27 cellular contexts compared by ENCODE assay signal in genomic region chr2:147488472-147488871, GRCh38.
A peak's percentile ranks its signal among the peaks of the same experiment; 100 is the strongest.
DNase-seq lines count a peak whose midpoint lies in the region; ATAC-seq, FAIRE-seq and TF ChIP-seq lines count a peak whose summit lies in the region.
"Had no signal": no experiment of that assay in that cellular context is flagged by ENCODE, and none has a peak within 500 bp of the region (broad histone marks: within the 10 kb centered on the region; RNA-seq: fewer than 3 reads in every experiment).

No MANE protein-coding gene starts in this region.

- H4K91ac ChIP-seq in H1 (replicated peaks; ENCODE audit: insufficient read length, low read length) = no peak overlapping the region

- FAIRE-seq in H1 (lab: Jason Lieb, UNC) = no peak

- H3K18ac ChIP-seq in H1 (ENCODE audit: extremely low read depth, low read length) = peak overlapping the region; percentile 27; the same call in 1 of the 2 replicates

- no peak overlapping the region for H2BK20ac ChIP-seq in H1 (ENCODE audit: low read length)

- no peak overlapping the region for H3K4me3 ChIP-seq in H1 (ENCODE audit: extremely low read depth in 1 of 4, insufficient read depth in 2 of 4, low read depth in 3 of 4, low read length in 4 of 4)
- H3K4me3 ChIP-seq in transverse colon = no peak overlapping the region
- H3K4me3 ChIP-seq: SJCRH30 had no signal

- H3K9me3 ChIP-seq in H1 (ENCODE audit: insufficient read depth in 2 of 2, low read depth in 1 of 2, low read length in 1 of 2) = no peaks in the 10 kb centered on the region
- H3K9me3 ChIP-seq in transverse colon = no peaks in the 10 kb centered on the region
- H3K9me3 ChIP-seq: BE2C, SJCRH30 had no signal

- H3K79me2 ChIP-seq in H1 (ENCODE audit: control insufficient read depth in 1 of 2, insufficient read depth in 2 of 2, low read length in 2 of 2) = no peaks in the 10 kb centered on the region

- peak overlapping the region in 2 of 3 experiments; percentile 57 to 80 for H3K27ac Mint-ChIP-seq in nephron
- H3K27ac Mint-ChIP-seq: CD4-positive, CD25-positive, alpha-beta regulatory T cell; IgD-negative memory B cell had no signal

- H3K4me2 ChIP-seq in H1 (ENCODE audit: insufficient read depth in 1 of 2, low read depth in 2 of 2, low read length in 2 of 2) = no peak overlapping the region
- H3K4me2 ChIP-seq: KMS-11 had no signal

- H2BK5ac ChIP-seq in H1 (ENCODE audit: low read depth, low read length) = no peak overlapping the region

- no peak overlapping the region for H3K4ac ChIP-seq in H1 (replicated peaks; ENCODE audit: insufficient read length, low read depth, low read length)

- no peaks in the 10 kb centered on the region for H3K27me3 Mint-ChIP-seq in nephron (ENCODE audit: low read depth)
- H3K27me3 Mint-ChIP-seq: CD4-positive, CD25-positive, alpha-beta regulatory T cell had no signal

- no peak overlapping the region for H3K4me3 Mint-ChIP-seq in nephron
- H3K4me3 Mint-ChIP-seq: CD4-positive, CD25-positive, alpha-beta regulatory T cell; IgD-negative memory B cell had no signal

- intact Hi-C loops in transverse colon (cut with DNase I; ENCODE audit: low total_unique reads) = no loop called here

- H2BK15ac ChIP-seq in H1 (ENCODE audit: low read length) = no peak overlapping the region

- POLR2A ChIA-PET in H1 (lab: Charles Lee; ENCODE audit: partially characterized antibody) = no interaction called here

- H3K79me1 ChIP-seq in H1 (ENCODE audit: low read depth, low read length) = no peaks in the 10 kb centered on the region

- DNase-seq in NCI-H82 (lab: John Stamatoyannopoulos, UW) = peak; percentile 30
- no peak for DNase-seq in NCI-H82 treated with DMSO at 0.1 percent for 48 hours (lab: John Stamatoyannopoulos, UW; ENCODE audit: unreplicated experiment)
- DNase-seq in H1 (ENCODE audit: low read depth in 1 of 2, low spot score in 2 of 2) = no peak
- no peak for DNase-seq in NCI-H345 treated with DMSO at 0.1 percent for 48 hours (lab: John Stamatoyannopoulos, UW; ENCODE audit: unreplicated experiment)
- DNase-seq in stimulated activated CD4-positive, alpha-beta T cell treated with anti-CD3 and anti-CD28 coated beads, Interleukin-4, amount 100 ng/mL, for 1 hour = no peak
- DNase-seq in transverse colon = no peak
- DNase-seq: 8988T; ACHN; BE2C; CD4-positive, CD25-positive, alpha-beta regulatory T cell; GOT3; HCEC 1CT; MM.1S; NCI-H1694; NCI-H2029 treated with DMSO at 0.1 percent for 48 hours; NCI-H2171 treated with DMSO at 0.1 percent for 48 hours; NCI-H345; NCI-H524; NK-92 treated with Interleukin-12 subunit alpha and Interleukin-12 subunit beta, amount 100 ng/mL, for 24 hours; PC-3; SJCRH30 had no signal

- peaks cover 63% of the 10 kb centered on the region for H3K4me1 Mint-ChIP-seq in nephron

- peak overlapping the region; percentile 94; the same call in 1 of the 2 replicates for H2AFZ ChIP-seq in H1 (ENCODE audit: low read length)

- 81% methylated on average over 3 of the region's 3 CpGs; no CpG with 5 or more reads in 1 of the 2 experiments for WGBS in H1 (ENCODE audit: extremely low coverage in 1 of 2, insufficient coverage in 1 of 2, insufficient read length in 1 of 2, insufficient replicate concordance in 2 of 2, low coverage in 1 of 2, low lambda C conversion rate in 2 of 2, missing lambda C conversion rate in 1 of 2), 2 experiments
- 91% methylated on average over 3 of the region's 3 CpGs; no CpG with 5 or more reads in 1 of the 2 donors for WGBS in transverse colon (ENCODE audit: low coverage in 1 of 2), 2 donors

- no peak overlapping the region for H3K9ac ChIP-seq in H1 (replicated peaks in 1 of 4; ENCODE audit: extremely low read depth in 1 of 4, low read depth in 3 of 4, low read length in 3 of 4)
- H3K9ac ChIP-seq: KMS-11 had no signal

- TF ChIP-seq CTCF in H1 (IDR thresholded peaks at IDR 0.05; ENCODE audit: control extremely low read depth in 1 of 3, insufficient read depth in 1 of 3, low read depth in 1 of 3, low read length in 3 of 3) = no peak
- no peak for TF ChIP-seq CTCF in nephron (IDR thresholded peaks at IDR 0.05; ENCODE audit: unreplicated experiment in 3 of 3)
- no peak for TF ChIP-seq CTCF in transverse colon (IDR thresholded peaks at IDR 0.05)

- no peaks in the 10 kb centered on the region for H4K20me1 ChIP-seq in H1 (replicated peaks in 1 of 2; ENCODE audit: control insufficient read depth in 1 of 2, insufficient read depth in 2 of 2, low read length in 2 of 2)

- no peaks in the 10 kb centered on the region for H3K36me3 Mint-ChIP-seq in nephron (ENCODE audit: low read depth)
- H3K36me3 Mint-ChIP-seq: CD4-positive, CD25-positive, alpha-beta regulatory T cell; IgD-negative memory B cell had no signal

- H3K14ac ChIP-seq in H1 (ENCODE audit: insufficient read length) = no peak overlapping the region

- no peak overlapping the region for H3K23ac ChIP-seq in H1 (ENCODE audit: insufficient read length)

- H2AK5ac ChIP-seq in H1 (ENCODE audit: low read depth, low read length) = no peak overlapping the region

- CTCF ChIA-PET in H1 (lab: Charles Lee; ENCODE audit: partially characterized antibody) = no interaction called here

- no peak for TF ChIP-seq RAD21 in H1 (IDR thresholded peaks at IDR 0.05 in 1 of 2, conservative IDR thresholded peaks at IDR 0.05 in 1 of 2; ENCODE audit: low read depth in 2 of 2, low read length in 2 of 2)

- H3K9me3 Mint-ChIP-seq in nephron = no peaks in the 10 kb centered on the region
- H3K9me3 Mint-ChIP-seq: IgD-negative memory B cell had no signal

- no peak overlapping the region for H2BK120ac ChIP-seq in H1 (replicated peaks; ENCODE audit: low read depth, low read length)

- H3K23me2 ChIP-seq in H1 (ENCODE audit: low read depth, low read length) = no peaks in the 10 kb centered on the region; the same call in 1 of the 2 replicates

- TF ChIP-seq POLR2A in H1 (IDR thresholded peaks at IDR 0.05; ENCODE audit: control extremely low read depth in 1 of 2, low read depth in 2 of 2, low read length in 2 of 2) (no peak), transverse colon (IDR thresholded peaks at IDR 0.05) (no peak)

- no peak for ATAC-seq in HG03571 (IDR thresholded peaks at IDR 0.05; ENCODE audit: unreplicated experiment)
- ATAC-seq: PC-3, Right ventricle myocardium inferior had no signal

- H3K27me3 ChIP-seq in H1 (replicated peaks in 1 of 4; ENCODE audit: control insufficient read depth in 3 of 4, extremely low read depth in 1 of 4, insufficient read depth in 3 of 4, low read length in 3 of 4) (no peaks in the 10 kb centered on the region), transverse colon (no peaks in the 10 kb centered on the region)
- H3K27me3 ChIP-seq: BE2C, SJCRH30 had no signal

- peak overlapping the region; percentile 64 for H2BK12ac ChIP-seq in H1 (ENCODE audit: low read depth, low read length)

- no peak overlapping the region for H4K5ac ChIP-seq in H1 (ENCODE audit: insufficient read length, low read depth, low read length)

- no peak overlapping the region for H3K27ac ChIP-seq in H1 (ENCODE audit: low read depth, low read length)
- H3K27ac ChIP-seq in transverse colon = no peak overlapping the region
- H3K27ac ChIP-seq: HL-60, KMS-11, SJCRH30 had no signal

- H3K36me3 ChIP-seq in H1 (ENCODE audit: control insufficient read depth in 2 of 4, insufficient read depth in 4 of 4, low read length in 3 of 4) (no peaks in the 10 kb centered on the region), transverse colon (no peaks in the 10 kb centered on the region)
- H3K36me3 ChIP-seq: BE2C, SJCRH30 had no signal

- no peak overlapping the region for H3K56ac ChIP-seq in H1 (replicated peaks; ENCODE audit: insufficient read length, low read depth, low read length)

- no peak overlapping the region for H4K8ac ChIP-seq in H1 (ENCODE audit: extremely low read depth, insufficient read depth, low read length)

- H3K4me1 ChIP-seq in H1 (replicated peaks in 1 of 4; ENCODE audit: control insufficient read depth in 3 of 4, insufficient read depth in 4 of 4, low read length in 3 of 4) (peaks cover 0 to 14% (median 8%) of the 10 kb centered on the region in 4 experiments; a peak in 4 of 7 replicates), transverse colon (peaks cover 0 to 16% (median 0%) of the 10 kb centered on the region in 4 donors)
- H3K4me1 ChIP-seq: BE2C had no signal

- no peak for TF ChIP-seq EP300 in H1 (IDR thresholded peaks at IDR 0.05; ENCODE audit: borderline replicate concordance in 1 of 2, low read depth in 2 of 2, low read length in 2 of 2)
- no peak for TF ChIP-seq EP300 in transverse colon (IDR thresholded peaks at IDR 0.05; ENCODE audit: low read depth)

- in situ Hi-C loops in transverse colon (cut with MboI; ENCODE audit: low pct_ligation_motif_present in 1 of 4, low pct_unique_long_range_greater_than_20kb in 1 of 4, low sequenced_read_pairs in 3 of 4) = no loop called here

TF ChIP-seq in H1, 55 proteins besides CTCF, POLR2A, EP300 and RAD21 (continues in another document):
- no peak for TF ChIP-seq POLR2AphosphoS5 (IDR thresholded peaks at IDR 0.05; ENCODE audit: low read depth, low read length)
- no peak for TF ChIP-seq ATF2 (IDR thresholded peaks at IDR 0.05; ENCODE audit: low read length)
- no peak for TF ChIP-seq USF2 (IDR thresholded peaks at IDR 0.05; ENCODE audit: low read length)
- no peak for TF ChIP-seq NRF1 (IDR thresholded peaks at IDR 0.05; ENCODE audit: low read depth, low read length)
- TF ChIP-seq ZNF274 (IDR thresholded peaks at IDR 0.05; ENCODE audit: borderline replicate concordance, extremely low read depth, low read length) = no peak
- no peak for TF ChIP-seq SAP30 (IDR thresholded peaks at IDR 0.05; ENCODE audit: insufficient read depth, insufficient replicate concordance, low read length)
- TF ChIP-seq SIN3A (conservative IDR thresholded peaks at IDR 0.05 in 1 of 2, IDR thresholded peaks at IDR 0.05 in 1 of 2; ENCODE audit: low read depth in 1 of 2, low read length in 2 of 2) = no peak
- TF ChIP-seq CEBPB (IDR thresholded peaks at IDR 0.05; ENCODE audit: low read depth, low read length) = no peak
- TF ChIP-seq RXRA (IDR thresholded peaks at IDR 0.05; ENCODE audit: insufficient read depth, low read depth, low read length) = no peak
